10 cellular contexts compared by ENCODE assay signal in the genomic region with DNA sequence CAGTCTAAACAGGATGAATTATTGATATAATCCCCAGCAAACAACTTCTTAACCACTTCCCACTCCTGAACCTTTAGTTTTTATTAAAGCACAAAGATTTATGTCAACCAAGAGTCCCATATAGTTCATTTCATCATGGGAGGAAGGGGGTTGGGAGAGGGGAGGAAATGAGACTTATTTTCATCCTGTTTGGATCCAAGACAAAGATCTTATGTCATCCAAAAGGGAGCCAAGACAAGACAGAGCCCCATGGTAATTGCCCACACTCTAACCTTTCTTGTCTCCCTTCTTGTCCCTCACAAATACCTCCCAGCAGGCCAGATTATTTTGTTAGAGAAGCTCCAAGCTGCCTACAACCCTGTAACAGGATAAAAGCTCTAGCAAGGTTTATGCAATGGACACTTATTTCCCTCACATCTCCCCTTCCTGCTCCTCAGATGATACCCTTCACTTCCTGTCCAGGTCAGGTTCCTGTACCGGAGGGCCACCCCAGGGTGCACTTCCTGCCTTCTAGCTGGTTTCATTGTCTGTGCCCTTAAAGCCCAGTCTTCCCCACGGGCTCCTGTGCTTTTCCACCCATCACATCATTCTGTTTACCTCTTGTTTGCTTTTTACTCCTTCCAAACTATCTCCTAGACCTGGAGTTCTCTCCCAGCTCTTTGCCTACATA.
DNase-seq lines count a peak whose midpoint lies in the region; ATAC-seq and TF ChIP-seq lines count a peak whose summit lies in the region.
"Had no signal": no experiment of that assay in that cellular context is flagged by ENCODE, and none has a peak within 500 bp of the region (broad histone marks: within the 10 kb centered on the region; RNA-seq: fewer than 3 reads in every experiment).

No MANE protein-coding gene starts in this region.

- no peaks in the 10 kb centered on the region for H3K9me3 ChIP-seq in CD4-positive, alpha-beta T cell (ENCODE audit: control insufficient read depth, low read length)
- no peaks in the 10 kb centered on the region for H3K9me3 ChIP-seq in GM23248 (ENCODE audit: low read depth)
- H3K9me3 ChIP-seq: thyroid gland had no signal

- peak in 2 of 10 experiments; percentile 6 to 8 for DNase-seq in CD4-positive, alpha-beta T cell
- peak; percentile 49 for DNase-seq in activated CD4-positive, alpha-beta memory T cell treated with anti-CD3 and anti-CD28 coated beads, Interleukin-2, amount 10 ng/mL, durations not matched to agents 7 days and 5 days
- DNase-seq in memory B cell (ENCODE audit: low spot score in 2 of 2) (no peak), DMS79 treated with DMSO at 0.1 percent for 48 hours (lab: John Stamatoyannopoulos, UW) (no peak), SK-N-DZ (ENCODE audit: low spot score) (no peak), GM23248 (no peak)
- DNase-seq: amniotic stem cell, thyroid gland had no signal

- peak; percentile 31 for ATAC-seq in CD4-positive, alpha-beta T cell (ENCODE audit: poor library complexity)
- ATAC-seq in GM18498 (IDR thresholded peaks at IDR 0.05; ENCODE audit: unreplicated experiment) (peak; percentile 37), memory B cell (ENCODE audit: low read depth) (no peak), GM21528 (IDR thresholded peaks at IDR 0.05; ENCODE audit: low FRiP score, unreplicated experiment) (no peak)

- H3K4me1 Mint-ChIP-seq in CD4-positive, alpha-beta T cell (ENCODE audit: low read depth): peaks cover 74% of the 10 kb centered on the region
- peaks cover 68% of the 10 kb centered on the region for H3K4me1 Mint-ChIP-seq in activated CD4-positive, alpha-beta memory T cell treated with anti-CD3 and anti-CD28 coated beads, Interleukin-2, amount 10 ng/mL, durations not matched to agents 7 days and 5 days
- peaks cover 29% of the 10 kb centered on the region for H3K4me1 Mint-ChIP-seq in memory B cell

- no peak overlapping the region for H2AFZ ChIP-seq in GM23248

- POLR2A ChIA-PET in CD4-positive, alpha-beta T cell (lab: Charles Lee): interaction anchor here (0.9 to 1.8 kb wide), 4 partner anchors 9 to 155 kb away, joined by 3 to 7 read pairs (median 5); a partner anchor contains a TSS
- POLR2A ChIA-PET in activated CD4-positive, alpha-beta memory T cell treated with anti-CD3 and anti-CD28 coated beads, Interleukin-2, amount 10 ng/mL, durations not matched to agents 7 days and 5 days (lab: Charles Lee): interaction anchor here (0.6 to 7.7 kb wide), 7 partner anchors 25 to 353 kb away, joined by 3 to 100 read pairs (median 6); a partner anchor contains a TSS

- no peaks in the 10 kb centered on the region for H3K27me3 ChIP-seq in CD4-positive, alpha-beta T cell (ENCODE audit: control insufficient read depth, insufficient read depth, low read length)
- no peaks in the 10 kb centered on the region for H3K27me3 ChIP-seq in GM23248 (replicated peaks; ENCODE audit: insufficient read depth)
- H3K27me3 ChIP-seq: thyroid gland had no signal

- H3K9me3 Mint-ChIP-seq in CD4-positive, alpha-beta T cell: peaks cover 2% of the 10 kb centered on the region
- H3K9me3 Mint-ChIP-seq in activated CD4-positive, alpha-beta memory T cell treated with anti-CD3 and anti-CD28 coated beads, Interleukin-2, amount 10 ng/mL, durations not matched to agents 7 days and 5 days: no peaks in the 10 kb centered on the region
- no peaks in the 10 kb centered on the region for H3K9me3 Mint-ChIP-seq in memory B cell

- CTCF ChIA-PET in CD4-positive, alpha-beta T cell (lab: Charles Lee): no interaction called here
- CTCF ChIA-PET in activated CD4-positive, alpha-beta memory T cell treated with anti-CD3 and anti-CD28 coated beads, Interleukin-2, amount 10 ng/mL, durations not matched to agents 7 days and 5 days (lab: Charles Lee): interaction anchor here (0.5 to 1.0 kb wide), 3 partner anchors 9 to 91 kb away, joined by 3 read pairs; no protein-coding TSS in a partner anchor

- WGBS in GM23248 (ENCODE audit: low coverage in 1 of 2, low lambda C conversion rate in 2 of 2, missing lambda C conversion rate in 2 of 2), 2 experiments: 86 to 88% methylated on average over 2 of the region's 2 CpGs

- no peaks in the 10 kb centered on the region for H3K9me2 ChIP-seq in GM23248 (ENCODE audit: insufficient read depth)

- no peak overlapping the region for H3K27ac ChIP-seq in CD4-positive, alpha-beta T cell (ENCODE audit: low read depth, low read length)
- no peak overlapping the region for H3K27ac ChIP-seq in GM23248

- no peak overlapping the region for H3K4me3 ChIP-seq in GM23248
- H3K4me3 ChIP-seq: thyroid gland had no signal

- no peaks in the 10 kb centered on the region for H3K36me3 ChIP-seq in GM23248 (ENCODE audit: low read depth)
- H3K36me3 ChIP-seq: thyroid gland had no signal

- no peaks in the 10 kb centered on the region for H4K20me1 ChIP-seq in GM23248 (ENCODE audit: insufficient read depth)

- no peaks in the 10 kb centered on the region for H3K36me3 Mint-ChIP-seq in CD4-positive, alpha-beta T cell (ENCODE audit: low read depth)
- H3K36me3 Mint-ChIP-seq in activated CD4-positive, alpha-beta memory T cell treated with anti-CD3 and anti-CD28 coated beads, Interleukin-2, amount 10 ng/mL, durations not matched to agents 7 days and 5 days (ENCODE audit: low read depth): peaks cover 3% of the 10 kb centered on the region
- H3K36me3 Mint-ChIP-seq in memory B cell: no peaks in the 10 kb centered on the region

- no peak overlapping the region for H3K9ac ChIP-seq in GM23248

- peaks cover 23% of the 10 kb centered on the region for H3F3A ChIP-seq in GM23248 (ENCODE audit: insufficient read depth)

- H3K4me3 Mint-ChIP-seq in CD4-positive, alpha-beta T cell: peak overlapping the region; percentile 7
- no peak overlapping the region for H3K4me3 Mint-ChIP-seq in activated CD4-positive, alpha-beta memory T cell treated with anti-CD3 and anti-CD28 coated beads, Interleukin-2, amount 10 ng/mL, durations not matched to agents 7 days and 5 days
- H3K4me3 Mint-ChIP-seq in memory B cell: peak overlapping the region; percentile 7

- in situ Hi-C loops in GM23248 (cut with MboI): no loop called here

- H3K79me2 ChIP-seq in GM23248 (ENCODE audit: insufficient read depth): no peaks in the 10 kb centered on the region

- intact Hi-C loops in CD4-positive, alpha-beta T cell (cut with DNase I, micrococcal nuclease): no loop called here

- peak overlapping the region; percentile 28 for H3K27ac Mint-ChIP-seq in CD4-positive, alpha-beta T cell
- peak overlapping the region; percentile 76 for H3K27ac Mint-ChIP-seq in activated CD4-positive, alpha-beta memory T cell treated with anti-CD3 and anti-CD28 coated beads, Interleukin-2, amount 10 ng/mL, durations not matched to agents 7 days and 5 days
- H3K27ac Mint-ChIP-seq in memory B cell: peak overlapping the region; percentile 67

- H3K4me2 ChIP-seq in GM23248 (ENCODE audit: unreplicated experiment): no peak overlapping the region

- no peak for TF ChIP-seq CTCF in CD4-positive, alpha-beta T cell (IDR thresholded peaks at IDR 0.05)

- no peaks in the 10 kb centered on the region for H3K27me3 Mint-ChIP-seq in CD4-positive, alpha-beta T cell
- no peaks in the 10 kb centered on the region for H3K27me3 Mint-ChIP-seq in activated CD4-positive, alpha-beta memory T cell treated with anti-CD3 and anti-CD28 coated beads, Interleukin-2, amount 10 ng/mL, durations not matched to agents 7 days and 5 days
- no peaks in the 10 kb centered on the region for H3K27me3 Mint-ChIP-seq in memory B cell

- peaks cover 18% of the 10 kb centered on the region for H3K4me1 ChIP-seq in GM23248 (ENCODE audit: insufficient read depth)

Comparison
In these comparisons a context has a peak if more than half of its experiments do, and no peak if none do; other contexts are left out.
1. ATAC-seq: peak in CD4-positive, alpha-beta T cell (single experiment) and GM18498 (single experiment); none in memory B cell (single experiment) and GM21528 (single experiment).
2. Peak in every context shown above with its lines, with median percentiles within 50 percentile points of each other: H3K27ac Mint-ChIP-seq.